2 cellular contexts compared by ENCODE assay signal in genomic region chr12:113111247-113111646, GRCh38.
A peak's percentile ranks its signal among the peaks of the same experiment; 100 is the strongest.
TF ChIP-seq lines count a peak whose summit lies in the region.

No MANE protein-coding gene starts in this region.

TF ChIP-seq in HepG2, 621 proteins besides CTCF, POLR2A, EP300 and RAD21:
- TF ChIP-seq PCBP1 (IDR thresholded peaks at IDR 0.05; ENCODE audit: borderline replicate concordance, low read depth, low read length) (no peak), MAFG (CRISPR knock-in tag; IDR thresholded peaks at IDR 0.05) (no peak), ZNF629 (CRISPR knock-in tag; conservative IDR thresholded peaks at IDR 0.05) (peak; percentile 63; the same call in 1 of the 2 replicates)

TF ChIP-seq in K562, 482 proteins besides CTCF, POLR2A, EP300 and RAD21:
- TF ChIP-seq RBM14 (IDR thresholded peaks at IDR 0.05; ENCODE audit: borderline replicate concordance, insufficient read depth, low read depth, low read length), result no peak
- TF ChIP-seq, protein P1, sequence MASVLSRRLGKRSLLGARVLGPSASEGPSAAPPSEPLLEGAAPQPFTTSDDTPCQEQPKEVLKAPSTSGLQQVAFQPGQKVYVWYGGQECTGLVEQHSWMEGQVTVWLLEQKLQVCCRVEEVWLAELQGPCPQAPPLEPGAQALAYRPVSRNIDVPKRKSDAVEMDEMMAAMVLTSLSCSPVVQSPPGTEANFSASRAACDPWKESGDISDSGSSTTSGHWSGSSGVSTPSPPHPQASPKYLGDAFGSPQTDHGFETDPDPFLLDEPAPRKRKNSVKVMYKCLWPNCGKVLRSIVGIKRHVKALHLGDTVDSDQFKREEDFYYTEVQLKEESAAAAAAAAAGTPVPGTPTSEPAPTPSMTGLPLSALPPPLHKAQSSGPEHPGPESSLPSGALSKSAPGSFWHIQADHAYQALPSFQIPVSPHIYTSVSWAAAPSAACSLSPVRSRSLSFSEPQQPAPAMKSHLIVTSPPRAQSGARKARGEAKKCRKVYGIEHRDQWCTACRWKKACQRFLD (CRISPR knock-in tag; IDR thresholded peaks at IDR 0.05), result no peak
- no peak for TF ChIP-seq MECOM (CRISPR knock-in tag; IDR thresholded peaks at IDR 0.05)
- no peak for TF ChIP-seq ZBTB26 (CRISPR knock-in tag; IDR thresholded peaks at IDR 0.05)
- peak; percentile 35; the same call in 1 of the 2 replicates for TF ChIP-seq BCOR (IDR thresholded peaks at IDR 0.05)
- no peak for TF ChIP-seq EGR1 (conservative IDR thresholded peaks at IDR 0.05)
- peak; percentile 51; the same call in 1 of the 2 replicates for TF ChIP-seq ADNP (tag; IDR thresholded peaks at IDR 0.05)
- TF ChIP-seq SRSF9 (IDR thresholded peaks at IDR 0.05; ENCODE audit: borderline replicate concordance, low read depth, low read length), result no peak
- TF ChIP-seq ZNF639 (CRISPR knock-in tag; conservative IDR thresholded peaks at IDR 0.05 in 1 of 2, IDR thresholded peaks at IDR 0.05 in 1 of 2), result no peak
- TF ChIP-seq, protein P2, sequence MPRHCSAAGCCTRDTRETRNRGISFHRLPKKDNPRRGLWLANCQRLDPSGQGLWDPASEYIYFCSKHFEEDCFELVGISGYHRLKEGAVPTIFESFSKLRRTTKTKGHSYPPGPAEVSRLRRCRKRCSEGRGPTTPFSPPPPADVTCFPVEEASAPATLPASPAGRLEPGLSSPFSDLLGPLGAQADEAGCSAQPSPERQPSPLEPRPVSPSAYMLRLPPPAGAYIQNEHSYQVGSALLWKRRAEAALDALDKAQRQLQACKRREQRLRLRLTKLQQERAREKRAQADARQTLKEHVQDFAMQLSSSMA (CRISPR knock-in tag; IDR thresholded peaks at IDR 0.05), result no peak
- no peak for TF ChIP-seq DIDO1 (tag; IDR thresholded peaks at IDR 0.05; ENCODE audit: low read depth)
- TF ChIP-seq, protein P3, sequence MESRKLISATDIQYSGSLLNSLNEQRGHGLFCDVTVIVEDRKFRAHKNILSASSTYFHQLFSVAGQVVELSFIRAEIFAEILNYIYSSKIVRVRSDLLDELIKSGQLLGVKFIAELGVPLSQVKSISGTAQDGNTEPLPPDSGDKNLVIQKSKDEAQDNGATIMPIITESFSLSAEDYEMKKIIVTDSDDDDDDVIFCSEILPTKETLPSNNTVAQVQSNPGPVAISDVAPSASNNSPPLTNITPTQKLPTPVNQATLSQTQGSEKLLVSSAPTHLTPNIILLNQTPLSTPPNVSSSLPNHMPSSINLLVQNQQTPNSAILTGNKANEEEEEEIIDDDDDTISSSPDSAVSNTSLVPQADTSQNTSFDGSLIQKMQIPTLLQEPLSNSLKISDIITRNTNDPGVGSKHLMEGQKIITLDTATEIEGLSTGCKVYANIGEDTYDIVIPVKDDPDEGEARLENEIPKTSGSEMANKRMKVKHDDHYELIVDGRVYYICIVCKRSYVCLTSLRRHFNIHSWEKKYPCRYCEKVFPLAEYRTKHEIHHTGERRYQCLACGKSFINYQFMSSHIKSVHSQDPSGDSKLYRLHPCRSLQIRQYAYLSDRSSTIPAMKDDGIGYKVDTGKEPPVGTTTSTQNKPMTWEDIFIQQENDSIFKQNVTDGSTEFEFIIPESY (CRISPR knock-in tag; IDR thresholded peaks at IDR 0.05), result no peak
- TF ChIP-seq RBM25 (IDR thresholded peaks at IDR 0.05; ENCODE audit: low read depth, low read length, severe bottlenecking), result peak; percentile 81
- TF ChIP-seq ARHGAP35 (IDR thresholded peaks at IDR 0.05; ENCODE audit: partially characterized antibody), result no peak
- peak; percentile 12 to 33; a peak in 1 of 4 replicates for TF ChIP-seq KDM1A (IDR thresholded peaks at IDR 0.05)
- no peak for TF ChIP-seq ZNF707 (CRISPR knock-in tag; conservative IDR thresholded peaks at IDR 0.05)
